In the genomic region with DNA sequence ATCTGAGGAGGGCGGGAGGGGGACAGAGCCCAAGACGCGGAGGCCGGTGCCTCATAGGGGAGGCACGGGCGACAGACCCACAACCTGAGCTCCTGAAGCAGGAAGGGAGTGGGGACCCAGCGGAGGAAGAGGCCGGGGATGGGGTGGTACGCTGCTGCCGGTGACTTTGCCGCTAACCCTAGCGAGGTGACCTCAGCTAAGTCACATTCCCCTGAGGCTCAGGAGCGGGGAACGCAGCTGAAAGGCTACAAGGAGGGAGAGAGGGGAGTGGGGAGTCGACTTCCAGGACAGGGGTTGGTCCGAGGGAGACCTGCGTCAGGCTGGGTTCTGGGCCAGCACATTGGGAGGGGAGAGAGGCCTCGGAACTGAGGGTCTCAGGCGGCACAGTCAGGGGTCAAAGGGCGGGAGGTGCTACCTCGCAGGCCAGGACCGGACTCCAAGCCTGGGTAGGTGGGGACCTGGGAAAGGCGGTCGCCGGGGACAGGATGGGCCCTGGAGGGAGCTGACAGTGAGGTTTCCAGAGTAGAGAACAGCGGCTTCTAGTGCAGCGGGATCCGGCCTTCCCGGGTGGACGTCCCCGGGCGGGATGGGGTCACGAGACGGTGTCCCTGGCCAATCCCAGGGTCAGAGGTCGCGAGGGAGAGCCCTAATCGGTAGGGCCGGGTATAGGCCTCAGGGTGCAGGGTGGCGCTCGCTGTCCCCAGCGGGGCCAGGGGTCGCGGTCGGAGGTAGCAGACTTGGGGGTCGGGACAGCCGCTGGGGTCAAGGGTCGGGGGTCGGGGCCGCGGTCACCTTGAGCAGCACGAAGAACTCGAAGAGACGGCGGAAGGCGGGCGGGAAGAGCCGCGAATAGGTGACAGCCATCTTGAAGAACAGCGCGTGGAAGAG, we compare ENCODE assay signal across 6 cellular contexts. TPM values are rescaled to one million over a fixed set of nuclear protein-coding genes. Genes with fewer than 3 reads are reported as not detected.
A peak's percentile ranks its signal among the peaks of the same experiment; 100 is the strongest.
DNase-seq lines count a peak whose midpoint lies in the region; ATAC-seq and TF ChIP-seq lines count a peak whose summit lies in the region.

No MANE protein-coding gene starts in this region.

- H3K9me3 ChIP-seq in liver (ENCODE audit: control insufficient read depth in 4 of 4, low read length in 3 of 4): no peaks in the 10 kb centered on the region

- POLR2A ChIA-PET in activated CD8-positive, alpha-beta T cell treated with anti-CD3 and anti-CD28 coated beads, Interleukin-2, amount 10 ng/mL, durations not matched to agents 7 days and 5 days (lab: Charles Lee): interaction anchor here (0.6 to 2.1 kb wide), 5 partner anchors 12 to 56 kb away, joined by 3 to 7 read pairs (median 3); a partner anchor contains a TSS

- H3K36me3 Mint-ChIP-seq in activated CD8-positive, alpha-beta T cell treated with anti-CD3 and anti-CD28 coated beads, Interleukin-2, amount 10 ng/mL, durations not matched to agents 7 days and 5 days (ENCODE audit: low read depth): peaks cover 10% of the 10 kb centered on the region

- ATAC-seq in GM18907 (IDR thresholded peaks at IDR 0.05; ENCODE audit: unreplicated experiment): peak; percentile 0
- no peak for ATAC-seq in activated CD8-positive, alpha-beta T cell treated with anti-CD3 and anti-CD28 coated beads, Interleukin-2, amount 10 ng/mL, durations not matched to agents 7 days and 5 days

- H3K36me3 ChIP-seq in liver (ENCODE audit: control insufficient read depth in 4 of 4, insufficient read depth in 3 of 4, low read depth in 1 of 4, low read length in 3 of 4): no peaks in the 10 kb centered on the region

- DNase-seq in activated CD8-positive, alpha-beta T cell treated with anti-CD3 and anti-CD28 coated beads, Interleukin-2, amount 10 ng/mL, durations not matched to agents 7 days and 5 days: peak; percentile 59
- no peak for DNase-seq in GM03348 (ENCODE audit: low spot score)
- DNase-seq in NCI-H345 (lab: John Stamatoyannopoulos, UW): no peak
- no peak for DNase-seq in foreskin melanocyte

- no peak for TF ChIP-seq RAD21 in liver (IDR thresholded peaks at IDR 0.05)

- H3K4me1 ChIP-seq in liver (ENCODE audit: control insufficient read depth in 4 of 4, insufficient read depth in 4 of 4, low read length in 3 of 4): peaks cover 30 to 49% (median 39%) of the 10 kb centered on the region in 4 donors

- H3K27ac ChIP-seq in liver (ENCODE audit: low read depth in 1 of 2, low read length in 2 of 2): peak overlapping the region; percentile 90 to 92

- H3K4me3 ChIP-seq in liver (ENCODE audit: low read depth in 1 of 3, low read length in 3 of 3): peak overlapping the region; percentile 78 to 97 (median 89)

- WGBS in liver: 1% methylated on average over 60 of the region's 60 CpGs

- TF ChIP-seq CTCF in liver (IDR thresholded peaks at IDR 0.05; ENCODE audit: low read depth, low read length, missing input control): no peak

- no peaks in the 10 kb centered on the region for H3K27me3 ChIP-seq in liver (ENCODE audit: control insufficient read depth in 4 of 4, insufficient read depth in 4 of 4, low read length in 3 of 4)

- peaks cover 42% of the 10 kb centered on the region for H3K4me1 Mint-ChIP-seq in activated CD8-positive, alpha-beta T cell treated with anti-CD3 and anti-CD28 coated beads, Interleukin-2, amount 10 ng/mL, durations not matched to agents 7 days and 5 days (ENCODE audit: low read depth)

- H3K9me3 Mint-ChIP-seq in activated CD8-positive, alpha-beta T cell treated with anti-CD3 and anti-CD28 coated beads, Interleukin-2, amount 10 ng/mL, durations not matched to agents 7 days and 5 days (ENCODE audit: insufficient read depth): no peaks in the 10 kb centered on the region

- peak overlapping the region; percentile 92 for H3K27ac Mint-ChIP-seq in activated CD8-positive, alpha-beta T cell treated with anti-CD3 and anti-CD28 coated beads, Interleukin-2, amount 10 ng/mL, durations not matched to agents 7 days and 5 days

- H3K9ac ChIP-seq in liver (ENCODE audit: low read depth in 1 of 2, low read length in 2 of 2): peak overlapping the region; percentile 69 to 90

- no peaks in the 10 kb centered on the region for H3K27me3 Mint-ChIP-seq in activated CD8-positive, alpha-beta T cell treated with anti-CD3 and anti-CD28 coated beads, Interleukin-2, amount 10 ng/mL, durations not matched to agents 7 days and 5 days (ENCODE audit: low read depth)

- H3K4me3 Mint-ChIP-seq in activated CD8-positive, alpha-beta T cell treated with anti-CD3 and anti-CD28 coated beads, Interleukin-2, amount 10 ng/mL, durations not matched to agents 7 days and 5 days: peak overlapping the region; percentile 90

- CTCF ChIA-PET in activated CD8-positive, alpha-beta T cell treated with anti-CD3 and anti-CD28 coated beads, Interleukin-2, amount 10 ng/mL, durations not matched to agents 7 days and 5 days (lab: Charles Lee): interaction anchor here (0.6 to 1.4 kb wide), 4 partner anchors 36 to 157 kb away, joined by 3 read pairs; a partner anchor contains a TSS

TF ChIP-seq in liver, 16 proteins besides CTCF, POLR2A, EP300 and RAD21:
- peak; percentile 60 for TF ChIP-seq NR2F2 (IDR thresholded peaks at IDR 0.05)
- TF ChIP-seq HNF4A (conservative IDR thresholded peaks at IDR 0.05): peak in 1 of 2 donors; percentile 11
- TF ChIP-seq, protein P1, sequence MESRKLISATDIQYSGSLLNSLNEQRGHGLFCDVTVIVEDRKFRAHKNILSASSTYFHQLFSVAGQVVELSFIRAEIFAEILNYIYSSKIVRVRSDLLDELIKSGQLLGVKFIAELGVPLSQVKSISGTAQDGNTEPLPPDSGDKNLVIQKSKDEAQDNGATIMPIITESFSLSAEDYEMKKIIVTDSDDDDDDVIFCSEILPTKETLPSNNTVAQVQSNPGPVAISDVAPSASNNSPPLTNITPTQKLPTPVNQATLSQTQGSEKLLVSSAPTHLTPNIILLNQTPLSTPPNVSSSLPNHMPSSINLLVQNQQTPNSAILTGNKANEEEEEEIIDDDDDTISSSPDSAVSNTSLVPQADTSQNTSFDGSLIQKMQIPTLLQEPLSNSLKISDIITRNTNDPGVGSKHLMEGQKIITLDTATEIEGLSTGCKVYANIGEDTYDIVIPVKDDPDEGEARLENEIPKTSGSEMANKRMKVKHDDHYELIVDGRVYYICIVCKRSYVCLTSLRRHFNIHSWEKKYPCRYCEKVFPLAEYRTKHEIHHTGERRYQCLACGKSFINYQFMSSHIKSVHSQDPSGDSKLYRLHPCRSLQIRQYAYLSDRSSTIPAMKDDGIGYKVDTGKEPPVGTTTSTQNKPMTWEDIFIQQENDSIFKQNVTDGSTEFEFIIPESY (IDR thresholded peaks at IDR 0.05): no peak
- TF ChIP-seq, protein P2, sequence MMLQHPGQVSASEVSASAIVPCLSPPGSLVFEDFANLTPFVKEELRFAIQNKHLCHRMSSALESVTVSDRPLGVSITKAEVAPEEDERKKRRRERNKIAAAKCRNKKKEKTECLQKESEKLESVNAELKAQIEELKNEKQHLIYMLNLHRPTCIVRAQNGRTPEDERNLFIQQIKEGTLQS (IDR thresholded peaks at IDR 0.05): no peak
- TF ChIP-seq RXRA (IDR thresholded peaks at IDR 0.05): peak in 1 of 2 donors; percentile 50

RNA-seq across cellular contexts. Expression of a gene that starts 0.7 kb away (rescaled TPM):
- 100 to 1,000 TPM; 153 to 160 TPM for total RNA-seq in activated CD8-positive, alpha-beta T cell treated with anti-CD3 and anti-CD28 coated beads, Interleukin-2, amount 10 ng/mL, durations not matched to agents 7 days and 5 days
- 10 to 100 TPM; 34.3 to 80.3 TPM for total RNA-seq in liver
- 10 to 100 TPM; 29.7 to 99.3 TPM for polyA plus RNA-seq in liver

RNA-seq across cellular contexts. Expression of a gene that starts 1.1 kb away (rescaled TPM):
- not detected for total RNA-seq in activated CD8-positive, alpha-beta T cell treated with anti-CD3 and anti-CD28 coated beads, Interleukin-2, amount 10 ng/mL, durations not matched to agents 7 days and 5 days
- not detected for total RNA-seq in liver
- polyA plus RNA-seq in liver: not detected

RNA-seq across cellular contexts. Expression of a gene that starts 6.2 kb away (rescaled TPM):
- total RNA-seq in activated CD8-positive, alpha-beta T cell treated with anti-CD3 and anti-CD28 coated beads, Interleukin-2, amount 10 ng/mL, durations not matched to agents 7 days and 5 days: 100 to 1,000 TPM; 417 to 455 TPM
- total RNA-seq in liver: 10 to 100 TPM; 31.0 to 38.4 TPM
- polyA plus RNA-seq in liver: 10 to 100 TPM; 10.1 to 22.6 TPM

RNA-seq across cellular contexts. Expression of a gene that starts 19.7 kb away (rescaled TPM):
- total RNA-seq in activated CD8-positive, alpha-beta T cell treated with anti-CD3 and anti-CD28 coated beads, Interleukin-2, amount 10 ng/mL, durations not matched to agents 7 days and 5 days: 10 to 100 TPM; 76.6 to 77.5 TPM
- total RNA-seq in liver: 10 to 100 TPM in 1 of 2 donors, 1 to 10 TPM in 1; 5.3 to 60.9 TPM
- 1 to 10 TPM; 3.0 to 4.4 TPM for polyA plus RNA-seq in liver

RNA-seq across cellular contexts. Expression of a gene that starts 20.0 kb away (rescaled TPM):
- total RNA-seq in activated CD8-positive, alpha-beta T cell treated with anti-CD3 and anti-CD28 coated beads, Interleukin-2, amount 10 ng/mL, durations not matched to agents 7 days and 5 days: not detected
- under 1 TPM in 1 of 2 donors, not detected in 1; 0.05 TPM for total RNA-seq in liver
- polyA plus RNA-seq in liver: not detected

Comparison
In these comparisons a context has a peak if more than half of its experiments do, and no peak if none do; other contexts are left out.
1. RNA of a gene that starts 6.2 kb away (total RNA-seq): 417 to 455 TPM in activated CD8-positive, alpha-beta T cell treated with anti-CD3 and anti-CD28 coated beads, Interleukin-2, amount 10 ng/mL, durations not matched to agents 7 days and 5 days; 31.0 to 38.4 TPM in liver; every median in the first group is over 10 times any median in the second.